ENCODE assay signal across 27 cellular contexts in genomic region chr9:19812194-19812593, GRCh38. TPM values are rescaled to one million over a fixed set of nuclear protein-coding genes. Genes with fewer than 3 reads are reported as not detected.
"Had no signal": no experiment of that assay in that cellular context is flagged by ENCODE, and none has a peak within 500 bp of the region (broad histone marks: within the 10 kb centered on the region; RNA-seq: fewer than 3 reads in every experiment).

No MANE protein-coding gene starts in this region.

- H3K27me3 ChIP-seq: stomach, suprapubic skin, testis, thyroid gland, tibial artery, tibial nerve, transverse colon, upper lobe of left lung, upper lobe of right lung, uterus, vagina had no signal

- H3K36me3 ChIP-seq: stomach, suprapubic skin, thoracic aorta, thyroid gland, tibial artery, tibial nerve, transverse colon, upper lobe of left lung, upper lobe of right lung, uterus, vagina had no signal

- ATAC-seq: stimulated activated effector memory CD8-positive, alpha-beta T cell treated with anti-CD3 and anti-CD28 coated beads, Interleukin-12 subunit alpha, Interleukin-12 subunit beta, amount 100 ng/mL, for 72 hours; stimulated activated memory B cell treated with anti-CD40 and anti-IgM and Interleukin-4, amounts not matched to agents 10 μg/mL and 1 μg/mL and 100 μg/mL, for 72 hours; stimulated activated naive B cell treated with anti-CD40 and anti-IgM and Interleukin-4, amounts not matched to agents 10 μg/mL and 1 μg/mL and 100 μg/mL, for 72 hours; stimulated activated naive CD8-positive, alpha-beta T cell treated with anti-CD3 and anti-CD28 coated beads, Interleukin-15, amount 100 ng/mL, for 72 hours; stimulated activated naive CD8-positive, alpha-beta T cell treated with anti-CD3 and anti-CD28 coated beads, Interleukin-15, Interleukin-2, amounts not matched to agents 100 U/mL and 50 U/mL, for 24 hours; upper lobe of right lung had no signal

- H3K4me3 ChIP-seq: stomach, suprapubic skin, testis, thoracic aorta, thyroid gland, tibial artery, tibial nerve, transverse colon, upper lobe of left lung, upper lobe of right lung, uterus, vagina had no signal

- H3K9me3 ChIP-seq: suprapubic skin, testis, thoracic aorta, thyroid gland, tibial artery, upper lobe of right lung, uterus, vagina had no signal

- FAIRE-seq: urothelium cell line had no signal

- H3K4me1 ChIP-seq: stomach, suprapubic skin, testis, thyroid gland, tibial artery, tibial nerve, transverse colon, upper lobe of left lung, upper lobe of right lung, uterus, vagina had no signal

- H3K27ac ChIP-seq: stomach, suprapubic skin, testis, thoracic aorta, thyroid gland, tibial artery, tibial nerve, transverse colon, upper lobe of left lung, upper lobe of right lung, uterus, vagina had no signal

- DNase-seq: stimulated activated CD4-positive, alpha-beta T cell treated with anti-CD3 and anti-CD28 coated beads, Interleukin-2, amount 100 ng/mL, for 48 hours; stimulated activated CD4-positive, alpha-beta T cell treated with anti-CD3 and anti-CD28 coated beads, Interleukin-4, amount 100 ng/mL, for 1 hour; stimulated activated CD4-positive, alpha-beta T cell treated with anti-CD3 and anti-CD28 coated beads, Interleukin-4, amount 100 ng/mL, for 24 hours; stimulated activated CD4-positive, alpha-beta T cell treated with anti-CD3 and anti-CD28 coated beads, Interleukin-4, amount 100 ng/mL, for 4 hours; stimulated activated CD8-positive, alpha-beta memory T cell treated with anti-CD3 and anti-CD28 coated beads, Interleukin-4, amount 100 ng/mL, for 48 hours; stimulated activated naive B cell treated with anti-CD40 and anti-IgM and Interleukin-4, amounts not matched to agents 10 μg/mL and 1 μg/mL and 100 μg/mL, for 72 hours; stimulated activated naive CD4-positive, alpha-beta T cell; stimulated activated naive CD4-positive, alpha-beta T cell treated with Interleukin-2 at 50 U/mL for 16 hours; stimulated activated naive CD8-positive, alpha-beta T cell treated with anti-CD3 and anti-CD28 coated beads, Interleukin-15, amount 100 ng/mL, for 72 hours; stimulated activated naive CD8-positive, alpha-beta T cell treated with anti-CD3 and anti-CD28 coated beads, Interleukin-15, Interleukin-2, amounts not matched to agents 100 U/mL and 50 U/mL, for 24 hours; stomach; substantia nigra; testis; thyroid gland; tibial artery; transverse colon; trophoblast cell; upper lobe of left lung; upper lobe of right lung; uterus had no signal

RNA-seq across cellular contexts. Expression of gene SLC24A2, which starts 23.4 kb away (rescaled TPM):
- total RNA-seq: suprapubic skin, thoracic aorta, thyroid gland, tibial nerve, upper lobe of right lung had no signal
